In genomic region chr4:184614509-184614908, GRCh38 we compare ENCODE assay signal across 2 cellular contexts.
A peak's percentile ranks its signal among the peaks of the same experiment; 100 is the strongest.
TF ChIP-seq lines count a peak whose summit lies in the region.

No MANE protein-coding gene starts in this region.

TF ChIP-seq in HepG2, 621 proteins besides CTCF, POLR2A, EP300 and RAD21:
- TF ChIP-seq ZNF253 (CRISPR knock-in tag; IDR thresholded peaks at IDR 0.05; ENCODE audit: borderline replicate concordance) (peak; percentile 98), ZNF20 (CRISPR knock-in tag; IDR thresholded peaks at IDR 0.05) (no peak)

TF ChIP-seq in HEK293, 187 proteins besides CTCF, POLR2A, EP300 and RAD21:
- TF ChIP-seq ZNF626 (tag by site-specific recombination; IDR thresholded peaks at IDR 0.05) (no peak), SP7 (tag by site-specific recombination; IDR thresholded peaks at IDR 0.05) (no peak), ZNF416 (tag by site-specific recombination; IDR thresholded peaks at IDR 0.05) (no peak), SETDB1 (IDR thresholded peaks at IDR 0.05; ENCODE audit: insufficient read length, low read length) (peak; percentile 84)
